Comparison of ENCODE assay signal across 7 cellular contexts in genomic region chrX:49163555-49164419, GRCh38.
DNase-seq lines count a peak whose midpoint lies in the region; ATAC-seq and TF ChIP-seq lines count a peak whose summit lies in the region.

No MANE protein-coding gene starts in this region.

- H3K4me3 ChIP-seq in WI38 (ENCODE audit: low read depth, low read length) (peak overlapping the region; percentile 22; the same call in 1 of the 2 replicates), cardiac fibroblast (replicated peaks in 1 of 2; ENCODE audit: low read depth in 2 of 2, low read length in 2 of 2) (peak overlapping the region; percentile 32 to 41)

- ATAC-seq in GM18498 (IDR thresholded peaks at IDR 0.05; ENCODE audit: unreplicated experiment) = peak; percentile 59
- peak; percentile 45 for ATAC-seq in HG02981 (IDR thresholded peaks at IDR 0.05; ENCODE audit: unreplicated experiment)

- TF ChIP-seq CTCF in WI38 (IDR thresholded peaks at IDR 0.05; ENCODE audit: low read depth, low read length) (no peak), cardiac fibroblast (IDR thresholded peaks at IDR 0.05; ENCODE audit: low read depth, low read length) (peak; percentile 4)

- DNase-seq in NCI-H2171 (lab: John Stamatoyannopoulos, UW) (peak; percentile 48), cardiac fibroblast (ENCODE audit: low read depth in 2 of 2) (peak; percentile 82 to 86), iris pigment epithelial cell (ENCODE audit: low read depth) (peak; percentile 74)
- peak; percentile 43 to 60 for DNase-seq in stimulated activated CD4-positive, alpha-beta T cell treated with anti-CD3 and anti-CD28 coated beads, Interleukin-12 subunit alpha, Interleukin-12 subunit beta, amount 100 ng/mL, for 24 hours (ENCODE audit: low read depth in 2 of 2)

Comparison
In these comparisons a context has a peak if more than half of its experiments do, and no peak if none do; other contexts are left out.
1. Peak in every context shown above with its lines: DNase-seq, ATAC-seq and H3K4me3 ChIP-seq.